22 cellular contexts compared by ENCODE assay signal in the genomic region with DNA sequence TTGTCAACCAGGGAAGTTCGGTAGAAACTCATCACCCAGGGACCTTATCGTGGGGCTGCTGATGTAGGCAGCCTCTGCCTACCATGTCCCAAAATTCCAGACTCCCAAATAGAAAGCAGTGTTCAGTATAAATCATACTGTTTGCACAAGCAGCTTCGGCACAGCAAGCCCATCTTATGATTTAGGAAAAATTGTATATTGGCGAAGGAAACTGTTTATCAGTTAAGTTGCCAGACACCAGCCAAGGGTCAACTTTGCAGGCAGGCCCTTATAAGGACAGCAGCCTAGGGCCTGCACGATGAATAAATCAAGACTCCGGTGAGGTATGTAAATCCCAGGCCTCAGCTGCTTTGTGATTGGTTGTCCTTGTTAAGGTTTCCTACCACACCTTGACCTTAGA.
"Had no signal": no experiment of that assay in that cellular context is flagged by ENCODE, and none has a peak within 500 bp of the region (broad histone marks: within the 10 kb centered on the region; RNA-seq: fewer than 3 reads in every experiment).

No MANE protein-coding gene starts in this region.

- FAIRE-seq: TTC549, urothelium cell line had no signal

- H3K27ac ChIP-seq: brain microvascular endothelial cell, thoracic aorta had no signal

- H3K36me3 ChIP-seq: brain microvascular endothelial cell, right lobe of liver, thoracic aorta had no signal

- DNase-seq: activated B cell treated with CpG ODN at 0.5 μM for 24 hours; activated CD4-positive, alpha-beta T cell treated with anti-CD3 and anti-CD28 coated beads for 48 hours; activated CD8-positive, alpha-beta memory T cell treated with anti-CD3 and anti-CD28 coated beads, Interleukin-2, amount 50 U/mL, for 4 hours; activated CD8-positive, alpha-beta T cell treated with anti-CD3 and anti-CD28 coated beads, Interleukin-2, amount 10 ng/mL, durations not matched to agents 7 days and 5 days; activated gamma-delta T cell treated with Interleukin-2 at 50 U/mL for 16 hours; activated naive CD8-positive, alpha-beta T cell treated with anti-CD3 and anti-CD28 coated beads, Interleukin-2, amount 10 ng/mL, durations not matched to agents 7 days and 5 days; activated T-cell treated with anti-CD3 and anti-CD28 coated beads, Interleukin-2, amount 50 U/mL, for 72 hours; anterior cingulate cortex; brain microvascular endothelial cell; cortex of kidney; effector memory CD8-positive, alpha-beta T cell; erythroblast; kidney glomerular epithelial cell; naive thymus-derived CD4-positive, alpha-beta T cell; right lobe of liver; spleen; stimulated activated naive CD8-positive, alpha-beta T cell treated with anti-CD3 and anti-CD28 coated beads, Interleukin-15, amount 100 ng/mL, for 72 hours; SW 1271 had no signal

- H3K9me3 ChIP-seq: neutrophil, right lobe of liver, spleen, thoracic aorta had no signal

- ATAC-seq: activated CD8-positive, alpha-beta T cell treated with anti-CD3 and anti-CD28 coated beads, Interleukin-2, amount 10 ng/mL, durations not matched to agents 7 days and 5 days; activated T-cell treated with anti-CD3 and anti-CD28 coated beads, Interleukin-2, amount 50 U/mL, for 72 hours; effector memory CD8-positive, alpha-beta T cell; naive thymus-derived CD4-positive, alpha-beta T cell; right lobe of liver; stimulated activated naive CD8-positive, alpha-beta T cell treated with anti-CD3 and anti-CD28 coated beads, Interleukin-15, amount 100 ng/mL, for 72 hours had no signal

- H3K27me3 ChIP-seq: brain microvascular endothelial cell, neutrophil, right lobe of liver, spleen had no signal

- H3K4me3 ChIP-seq: right lobe of liver, spleen, thoracic aorta had no signal
